ENCODE assay signal across 2 cellular contexts in genomic region chr7:135884495-135885237, GRCh38.
TF ChIP-seq lines count a peak whose summit lies in the region.

No MANE protein-coding gene starts in this region.

TF ChIP-seq in K562, 482 proteins besides CTCF, POLR2A, EP300 and RAD21 (continued from another document):
- TF ChIP-seq ZFP36 (IDR thresholded peaks at IDR 0.05; ENCODE audit: low read depth, low read length, partially characterized antibody) (no peak), ZNF431 (CRISPR knock-in tag; IDR thresholded peaks at IDR 0.05) (no peak), COPS2 (conservative IDR thresholded peaks at IDR 0.05) (no peak), ZBTB40 (IDR thresholded peaks at IDR 0.05) (peak; percentile 93), ZBTB40 (CRISPR knock-in tag; IDR thresholded peaks at IDR 0.05) (peak; percentile 83), RFX1 (IDR thresholded peaks at IDR 0.05) (peak; percentile 64), ZNF347 (CRISPR knock-in tag; IDR thresholded peaks at IDR 0.05; ENCODE audit: low read depth) (no peak), XRCC3 (IDR thresholded peaks at IDR 0.05) (no peak), CTCFL (IDR thresholded peaks at IDR 0.05; ENCODE audit: borderline replicate concordance, insufficient read depth, low read depth, low read length, poor library complexity, severe bottlenecking) (no peak), NKRF (IDR thresholded peaks at IDR 0.05; ENCODE audit: borderline replicate concordance) (no peak), FOXJ2 (tag; IDR thresholded peaks at IDR 0.05) (peak; percentile 95)

TF ChIP-seq in H1, 55 proteins besides CTCF, POLR2A, EP300 and RAD21 (continued from another document):
- TF ChIP-seq BACH1 (IDR thresholded peaks at IDR 0.05; ENCODE audit: low read length) = no peak
- no peak for TF ChIP-seq RFX5 (IDR thresholded peaks at IDR 0.05; ENCODE audit: borderline replicate concordance, low read depth, low read length)
- no peak for TF ChIP-seq EGR1 (IDR thresholded peaks at IDR 0.05; ENCODE audit: borderline replicate concordance, low read depth, low read length)
